35 cellular contexts compared by ENCODE assay signal in the genomic region with DNA sequence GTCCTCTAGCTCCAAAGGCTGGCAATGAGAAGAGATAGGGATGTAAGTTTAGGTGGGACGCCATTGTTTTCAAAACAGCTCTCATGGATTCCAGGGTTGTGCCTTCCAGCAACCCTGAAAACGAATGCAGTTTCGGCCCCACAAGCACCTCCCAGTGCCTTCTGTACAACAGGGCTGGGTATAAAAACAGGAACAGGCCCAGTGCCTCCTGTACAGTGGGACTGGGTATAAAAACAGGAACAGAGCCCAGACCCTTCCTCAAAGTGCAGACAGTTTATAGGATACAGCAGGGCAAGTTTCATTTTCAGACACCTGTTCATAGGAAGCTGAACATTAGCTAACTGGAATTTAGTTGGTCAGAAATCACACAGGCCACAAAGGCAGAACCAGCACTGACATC.
"Had no signal": no experiment of that assay in that cellular context is flagged by ENCODE, and none has a peak within 500 bp of the region (broad histone marks: within the 10 kb centered on the region; RNA-seq: fewer than 3 reads in every experiment).

No MANE protein-coding gene starts in this region.

- ATAC-seq: activated CD4-positive, CD25-positive, alpha-beta regulatory T cell treated with anti-CD3 and anti-CD28 coated beads, Interleukin-2, amount 50 U/mL, for 24 hours; activated CD8-positive, alpha-beta T cell treated with anti-CD3 and anti-CD28 coated beads for 36 hours; activated T-cell treated with anti-CD3 and anti-CD28 coated beads, Interleukin-2, amount 50 U/mL, for 4 hours; activated T-helper 17 cell treated with anti-CD3 and anti-CD28 coated beads, Interleukin-2, amount 50 U/mL, for 72 hours; effector memory CD8-positive, alpha-beta T cell; foreskin keratinocyte; gastrocnemius medialis; T-cell; T-helper 17 cell had no signal

- H3K4me3 Mint-ChIP-seq: activated B cell treated with CpG ODN at 0.5 μM for 24 hours; activated CD8-positive, alpha-beta T cell treated with anti-CD3 and anti-CD28 coated beads for 36 hours; activated naive CD8-positive, alpha-beta T cell; activated T-cell treated with anti-CD3 and anti-CD28 coated beads, Interleukin-2, amount 50 U/mL, for 4 hours; activated T-helper 17 cell treated with anti-CD3 and anti-CD28 coated beads, Interleukin-2, amount 50 U/mL, for 72 hours; central memory CD8-positive, alpha-beta T cell; dendritic cell treated with granulocyte-macrophage colony-stimulating factor and Interleukin-4, amounts not matched to agents 40 ng/mL and 50 ng/mL, for 4 days; effector memory CD8-positive, alpha-beta T cell; T-cell; T-helper 17 cell; T-helper 2 cell treated with Interferon-gamma antibody and Interleukin-4, amounts not matched to agents 5 μg/mL and 100 μg/mL, for 36 hours had no signal

- H3K4me1 Mint-ChIP-seq: activated B cell treated with CpG ODN at 0.5 μM for 24 hours; activated T-helper 17 cell treated with anti-CD3 and anti-CD28 coated beads, Interleukin-2, amount 50 U/mL, for 72 hours; central memory CD8-positive, alpha-beta T cell; T-cell; T-helper 17 cell had no signal

- H3K36me3 ChIP-seq: brain microvascular endothelial cell, gastrocnemius medialis, WERI-Rb-1 had no signal

- H3K27me3 Mint-ChIP-seq: activated CD8-positive, alpha-beta T cell treated with anti-CD3 and anti-CD28 coated beads for 36 hours; dendritic cell treated with granulocyte-macrophage colony-stimulating factor and Interleukin-4, amounts not matched to agents 40 ng/mL and 50 ng/mL, for 4 days had no signal

- H3K27ac Mint-ChIP-seq: activated B cell treated with CpG ODN at 0.5 μM for 24 hours; activated CD8-positive, alpha-beta T cell treated with anti-CD3 and anti-CD28 coated beads for 36 hours; activated naive CD8-positive, alpha-beta T cell; activated T-helper 17 cell treated with anti-CD3 and anti-CD28 coated beads, Interleukin-2, amount 50 U/mL, for 72 hours; dendritic cell treated with granulocyte-macrophage colony-stimulating factor and Interleukin-4, amounts not matched to agents 40 ng/mL and 50 ng/mL, for 4 days; T-cell; T-helper 17 cell; T-helper 2 cell treated with Interferon-gamma antibody and Interleukin-4, amounts not matched to agents 5 μg/mL and 100 μg/mL, for 36 hours had no signal

- DNase-seq: activated B cell treated with CpG ODN at 0.5 μM for 24 hours; activated CD4-positive, alpha-beta T cell treated with anti-CD3 and anti-CD28 coated beads for 48 hours; activated CD4-positive, alpha-beta T cell treated with anti-CD3 and anti-CD28 coated beads, Interleukin-2, amount 50 U/mL, for 1 hour; activated CD4-positive, alpha-beta T cell treated with anti-CD3 and anti-CD28 coated beads, Interleukin-2, amount 50 U/mL, for 48 hours; activated CD8-positive, alpha-beta memory T cell treated with anti-CD3 and anti-CD28 coated beads for 24 hours; activated CD8-positive, alpha-beta T cell treated with anti-CD3 and anti-CD28 coated beads for 36 hours; activated effector memory CD4-positive, alpha-beta T cell treated with Interleukin-2 at 50 U/mL for 16 hours; activated gamma-delta T cell treated with Interleukin-2 at 50 U/mL for 16 hours; activated naive CD4-positive, alpha-beta T cell treated with anti-CD3 and anti-CD28 coated beads, Interleukin-2, amount 50 U/mL, for 16 hours; activated naive CD4-positive, alpha-beta T cell treated with Interleukin-2 at 50 U/mL for 16 hours; activated T-cell treated with anti-CD3 and anti-CD28 coated beads, Interleukin-2, amount 50 U/mL, for 4 hours; amniotic stem cell; anterior cingulate cortex; brain microvascular endothelial cell; dorsolateral prefrontal cortex; effector CD4-positive, alpha-beta T cell; effector memory CD8-positive, alpha-beta T cell; erythroblast; foreskin keratinocyte; gastrocnemius medialis; SW 1271; T-cell; T-helper 17 cell; T1000; WERI-Rb-1 had no signal

- H3K4me3 ChIP-seq: coronary artery, dorsolateral prefrontal cortex, esophagus muscularis mucosa, gastrocnemius medialis had no signal

- FAIRE-seq: astrocyte, bronchial epithelial cell had no signal

- H3K36me3 Mint-ChIP-seq: activated naive CD8-positive, alpha-beta T cell; T-cell had no signal

- H3K4me1 ChIP-seq: esophagus muscularis mucosa, foreskin keratinocyte, gastrocnemius medialis had no signal

- H3K27ac ChIP-seq: brain microvascular endothelial cell, coronary artery, dorsolateral prefrontal cortex, esophagus muscularis mucosa, foreskin keratinocyte, gastrocnemius medialis, WERI-Rb-1 had no signal
